ENCODE assay signal across 1 cellular context in the genomic region with DNA sequence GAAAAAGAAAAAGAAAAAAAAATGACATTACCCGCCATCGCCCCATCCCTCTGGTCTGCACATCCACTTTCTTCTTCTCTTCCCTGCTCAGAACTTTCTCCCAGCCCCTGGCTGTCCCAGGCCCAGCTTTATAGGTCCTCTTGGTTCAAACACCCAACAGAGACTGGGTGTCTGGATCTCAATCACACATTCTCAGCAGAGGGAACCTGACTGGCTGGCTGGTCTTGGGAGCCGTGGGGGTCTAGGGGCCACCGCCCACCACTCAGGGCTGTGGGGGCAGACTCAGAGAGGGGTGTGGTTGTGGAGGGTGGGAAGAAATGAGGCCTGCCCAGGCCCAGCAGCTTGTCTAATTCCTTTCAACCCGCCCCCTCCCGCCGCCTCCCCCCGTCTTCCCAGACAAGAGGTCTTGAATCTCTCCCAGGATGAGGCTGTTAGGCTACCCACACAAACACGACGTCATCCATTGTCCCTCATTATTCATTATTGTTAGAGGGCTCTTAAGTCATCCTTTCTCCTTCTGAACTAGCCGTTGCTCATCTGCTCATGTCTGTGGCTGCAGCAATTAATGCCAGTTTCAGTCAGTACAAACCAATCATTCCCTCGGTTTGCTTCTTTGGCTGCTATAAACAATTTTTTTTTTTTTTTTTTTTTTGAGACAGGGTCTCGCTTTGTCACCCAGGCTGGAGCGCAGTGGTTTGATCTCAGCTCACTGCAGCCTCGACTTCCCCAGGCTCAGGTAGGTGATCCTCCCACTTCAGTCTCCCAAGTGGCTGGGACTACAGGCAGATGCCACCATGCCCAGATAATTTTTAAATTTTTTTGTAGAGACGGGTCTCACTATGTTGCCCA.
TF ChIP-seq lines count a peak whose summit lies in the region.

No MANE protein-coding gene starts in this region.

TF ChIP-seq in GM23338, 12 proteins besides CTCF, POLR2A, EP300 and RAD21 (continued from another document):
- TF ChIP-seq, protein P1, sequence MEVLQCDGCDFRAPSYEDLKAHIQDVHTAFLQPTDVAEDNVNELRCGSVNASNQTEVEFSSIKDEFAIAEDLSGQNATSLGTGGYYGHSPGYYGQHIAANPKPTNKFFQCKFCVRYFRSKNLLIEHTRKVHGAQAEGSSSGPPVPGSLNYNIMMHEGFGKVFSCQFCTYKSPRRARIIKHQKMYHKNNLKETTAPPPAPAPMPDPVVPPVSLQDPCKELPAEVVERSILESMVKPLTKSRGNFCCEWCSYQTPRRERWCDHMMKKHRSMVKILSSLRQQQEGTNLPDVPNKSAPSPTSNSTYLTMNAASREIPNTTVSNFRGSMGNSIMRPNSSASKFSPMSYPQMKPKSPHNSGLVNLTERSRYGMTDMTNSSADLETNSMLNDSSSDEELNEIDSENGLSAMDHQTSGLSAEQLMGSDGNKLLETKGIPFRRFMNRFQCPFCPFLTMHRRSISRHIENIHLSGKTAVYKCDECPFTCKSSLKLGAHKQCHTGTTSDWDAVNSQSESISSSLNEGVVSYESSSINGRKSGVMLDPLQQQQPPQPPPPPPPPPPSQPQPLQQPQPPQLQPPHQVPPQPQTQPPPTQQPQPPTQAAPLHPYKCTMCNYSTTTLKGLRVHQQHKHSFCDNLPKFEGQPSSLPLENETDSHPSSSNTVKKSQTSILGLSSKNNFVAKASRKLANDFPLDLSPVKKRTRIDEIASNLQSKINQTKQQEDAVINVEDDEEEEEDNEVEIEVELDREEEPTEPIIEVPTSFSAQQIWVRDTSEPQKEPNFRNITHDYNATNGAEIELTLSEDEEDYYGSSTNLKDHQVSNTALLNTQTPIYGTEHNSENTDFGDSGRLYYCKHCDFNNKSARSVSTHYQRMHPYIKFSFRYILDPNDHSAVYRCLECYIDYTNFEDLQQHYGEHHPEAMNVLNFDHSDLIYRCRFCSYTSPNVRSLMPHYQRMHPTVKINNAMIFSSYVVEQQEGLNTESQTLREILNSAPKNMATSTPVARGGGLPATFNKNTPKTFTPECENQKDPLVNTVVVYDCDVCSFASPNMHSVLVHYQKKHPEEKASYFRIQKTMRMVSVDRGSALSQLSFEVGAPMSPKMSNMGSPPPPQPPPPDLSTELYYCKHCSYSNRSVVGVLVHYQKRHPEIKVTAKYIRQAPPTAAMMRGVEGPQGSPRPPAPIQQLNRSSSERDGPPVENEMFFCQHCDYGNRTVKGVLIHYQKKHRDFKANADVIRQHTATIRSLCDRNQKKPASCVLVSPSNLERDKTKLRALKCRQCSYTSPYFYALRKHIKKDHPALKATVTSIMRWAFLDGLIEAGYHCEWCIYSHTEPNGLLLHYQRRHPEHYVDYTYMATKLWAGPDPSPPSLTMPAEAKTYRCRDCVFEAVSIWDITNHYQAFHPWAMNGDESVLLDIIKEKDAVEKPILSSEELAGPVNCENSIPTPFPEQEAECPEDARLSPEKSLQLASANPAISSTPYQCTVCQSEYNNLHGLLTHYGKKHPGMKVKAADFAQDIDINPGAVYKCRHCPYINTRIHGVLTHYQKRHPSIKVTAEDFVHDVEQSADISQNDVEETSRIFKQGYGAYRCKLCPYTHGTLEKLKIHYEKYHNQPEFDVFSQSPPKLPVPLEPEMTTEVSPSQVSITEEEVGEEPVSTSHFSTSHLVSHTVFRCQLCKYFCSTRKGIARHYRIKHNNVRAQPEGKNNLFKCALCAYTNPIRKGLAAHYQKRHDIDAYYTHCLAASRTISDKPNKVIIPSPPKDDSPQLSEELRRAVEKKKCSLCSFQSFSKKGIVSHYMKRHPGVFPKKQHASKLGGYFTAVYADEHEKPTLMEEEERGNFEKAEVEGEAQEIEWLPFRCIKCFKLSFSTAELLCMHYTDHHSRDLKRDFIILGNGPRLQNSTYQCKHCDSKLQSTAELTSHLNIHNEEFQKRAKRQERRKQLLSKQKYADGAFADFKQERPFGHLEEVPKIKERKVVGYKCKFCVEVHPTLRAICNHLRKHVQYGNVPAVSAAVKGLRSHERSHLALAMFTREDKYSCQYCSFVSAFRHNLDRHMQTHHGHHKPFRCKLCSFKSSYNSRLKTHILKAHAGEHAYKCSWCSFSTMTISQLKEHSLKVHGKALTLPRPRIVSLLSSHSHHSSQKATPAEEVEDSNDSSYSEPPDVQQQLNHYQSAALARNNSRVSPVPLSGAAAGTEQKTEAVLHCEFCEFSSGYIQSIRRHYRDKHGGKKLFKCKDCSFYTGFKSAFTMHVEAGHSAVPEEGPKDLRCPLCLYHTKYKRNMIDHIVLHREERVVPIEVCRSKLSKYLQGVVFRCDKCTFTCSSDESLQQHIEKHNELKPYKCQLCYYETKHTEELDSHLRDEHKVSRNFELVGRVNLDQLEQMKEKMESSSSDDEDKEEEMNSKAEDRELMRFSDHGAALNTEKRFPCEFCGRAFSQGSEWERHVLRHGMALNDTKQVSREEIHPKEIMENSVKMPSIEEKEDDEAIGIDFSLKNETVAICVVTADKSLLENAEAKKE (CRISPR knock-in tag; IDR thresholded peaks at IDR 0.05): no peak
- TF ChIP-seq, protein P2, sequence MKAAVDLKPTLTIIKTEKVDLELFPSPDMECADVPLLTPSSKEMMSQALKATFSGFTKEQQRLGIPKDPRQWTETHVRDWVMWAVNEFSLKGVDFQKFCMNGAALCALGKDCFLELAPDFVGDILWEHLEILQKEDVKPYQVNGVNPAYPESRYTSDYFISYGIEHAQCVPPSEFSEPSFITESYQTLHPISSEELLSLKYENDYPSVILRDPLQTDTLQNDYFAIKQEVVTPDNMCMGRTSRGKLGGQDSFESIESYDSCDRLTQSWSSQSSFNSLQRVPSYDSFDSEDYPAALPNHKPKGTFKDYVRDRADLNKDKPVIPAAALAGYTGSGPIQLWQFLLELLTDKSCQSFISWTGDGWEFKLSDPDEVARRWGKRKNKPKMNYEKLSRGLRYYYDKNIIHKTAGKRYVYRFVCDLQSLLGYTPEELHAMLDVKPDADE (IDR thresholded peaks at IDR 0.05): no peak
- no peak for TF ChIP-seq CREB1 (CRISPR knock-in tag; IDR thresholded peaks at IDR 0.05; ENCODE audit: low read depth)
- TF ChIP-seq, protein P3, sequence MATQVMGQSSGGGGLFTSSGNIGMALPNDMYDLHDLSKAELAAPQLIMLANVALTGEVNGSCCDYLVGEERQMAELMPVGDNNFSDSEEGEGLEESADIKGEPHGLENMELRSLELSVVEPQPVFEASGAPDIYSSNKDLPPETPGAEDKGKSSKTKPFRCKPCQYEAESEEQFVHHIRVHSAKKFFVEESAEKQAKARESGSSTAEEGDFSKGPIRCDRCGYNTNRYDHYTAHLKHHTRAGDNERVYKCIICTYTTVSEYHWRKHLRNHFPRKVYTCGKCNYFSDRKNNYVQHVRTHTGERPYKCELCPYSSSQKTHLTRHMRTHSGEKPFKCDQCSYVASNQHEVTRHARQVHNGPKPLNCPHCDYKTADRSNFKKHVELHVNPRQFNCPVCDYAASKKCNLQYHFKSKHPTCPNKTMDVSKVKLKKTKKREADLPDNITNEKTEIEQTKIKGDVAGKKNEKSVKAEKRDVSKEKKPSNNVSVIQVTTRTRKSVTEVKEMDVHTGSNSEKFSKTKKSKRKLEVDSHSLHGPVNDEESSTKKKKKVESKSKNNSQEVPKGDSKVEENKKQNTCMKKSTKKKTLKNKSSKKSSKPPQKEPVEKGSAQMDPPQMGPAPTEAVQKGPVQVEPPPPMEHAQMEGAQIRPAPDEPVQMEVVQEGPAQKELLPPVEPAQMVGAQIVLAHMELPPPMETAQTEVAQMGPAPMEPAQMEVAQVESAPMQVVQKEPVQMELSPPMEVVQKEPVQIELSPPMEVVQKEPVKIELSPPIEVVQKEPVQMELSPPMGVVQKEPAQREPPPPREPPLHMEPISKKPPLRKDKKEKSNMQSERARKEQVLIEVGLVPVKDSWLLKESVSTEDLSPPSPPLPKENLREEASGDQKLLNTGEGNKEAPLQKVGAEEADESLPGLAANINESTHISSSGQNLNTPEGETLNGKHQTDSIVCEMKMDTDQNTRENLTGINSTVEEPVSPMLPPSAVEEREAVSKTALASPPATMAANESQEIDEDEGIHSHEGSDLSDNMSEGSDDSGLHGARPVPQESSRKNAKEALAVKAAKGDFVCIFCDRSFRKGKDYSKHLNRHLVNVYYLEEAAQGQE (IDR thresholded peaks at IDR 0.05; ENCODE audit: unreplicated experiment): no peak
- no peak for TF ChIP-seq EZH2phosphoT487 (IDR thresholded peaks at IDR 0.05; ENCODE audit: unreplicated experiment)
- no peak for TF ChIP-seq ZNF331 (CRISPR knock-in tag; IDR thresholded peaks at IDR 0.05; ENCODE audit: low read depth)
- no peak for TF ChIP-seq STAT1 (IDR thresholded peaks at IDR 0.05; ENCODE audit: unreplicated experiment)
- no peak for TF ChIP-seq EZH2 (IDR thresholded peaks at IDR 0.05; ENCODE audit: low read depth, unreplicated experiment)
- TF ChIP-seq NANOG (IDR thresholded peaks at IDR 0.05; ENCODE audit: borderline replicate concordance): no peak
- no peak for TF ChIP-seq POLR2AphosphoS5 (IDR thresholded peaks at IDR 0.05; ENCODE audit: low read depth)
- TF ChIP-seq JUNB (IDR thresholded peaks at IDR 0.05; ENCODE audit: unreplicated experiment): no peak
